Comparison of ENCODE assay signal across 5 cellular contexts in genomic region chr4:161277150-161277787, GRCh38.
DNase-seq lines count a peak whose midpoint lies in the region; ATAC-seq, FAIRE-seq and TF ChIP-seq lines count a peak whose summit lies in the region.
"Not testable (repeated sequence)": the region's sequence is repeated elsewhere in the genome, so short reads cannot be mapped to it uniquely, and the experiment has no call there.

No MANE protein-coding gene starts in this region.

- H3K36me3 ChIP-seq in GM12878 (ENCODE audit: control insufficient read depth in 2 of 2, insufficient read depth in 2 of 2, low read length in 1 of 2); sigmoid colon; testis (ENCODE audit: low read depth, missing control alignments): not testable (repeated sequence)

- not testable (repeated sequence) for BruUV-seq in GM12878 (replicated peaks; lab: Mats Ljungman, UMichigan)

- TF ChIP-seq POLR2A in GM12878 (IDR thresholded peaks at IDR 0.05; ENCODE audit: low read depth, low read length); sigmoid colon (IDR thresholded peaks at IDR 0.05); testis (IDR thresholded peaks at IDR 0.05): not testable (repeated sequence)

- DNase-seq in ELF-1 (ENCODE audit: low read depth, low spot score) (peak; percentile 52), activated gamma-delta T cell (lab: John Stamatoyannopoulos, UW) (peak; percentile 9), sigmoid colon (peak; percentile 53), testis (peak; percentile 33)
- not testable (repeated sequence) for DNase-seq in GM12878 (ENCODE audit: low read depth, low spot score)

- not testable (repeated sequence) for H3K79me2 ChIP-seq in GM12878 (ENCODE audit: control insufficient read depth, insufficient read depth, low read length)

- not testable (repeated sequence) for H2AFZ ChIP-seq in GM12878 (ENCODE audit: control insufficient read depth, low read depth, low read length)

- SMC1A ChIA-PET in GM12878 (lab: Charles Lee; ENCODE audit: uncharacterized antibody, unreplicated experiment), result interaction anchor here (1.1 kb wide), 1 partner anchor 401 kb away, joined by 4 read pairs; no protein-coding TSS in a partner anchor

- in situ Hi-C loops in GM12878 (cut with MboI), result not testable (repeated sequence)

- H4K20me1 ChIP-seq in GM12878 (ENCODE audit: control insufficient read depth, insufficient read depth), result not testable (repeated sequence)

- FAIRE-seq in GM12878 (lab: Jason Lieb, UNC), result not testable (repeated sequence)

- TF ChIP-seq RAD21 in GM12878 (IDR thresholded peaks at IDR 0.05; ENCODE audit: insufficient read depth, low read depth, low read length), result not testable (repeated sequence)

- not testable (repeated sequence) for H3K9ac ChIP-seq in GM12878 (ENCODE audit: control insufficient read depth, insufficient read depth, low read length)

- 80% methylated on average over 34 of the region's 44 CpGs for WGBS in GM12878 (ENCODE audit: insufficient coverage, insufficient replicate concordance, low lambda C conversion rate, missing lambda C conversion rate)
- 95 to 97% methylated on average over 44 of the region's 44 CpGs for WGBS in sigmoid colon, 2 donors
- 67 to 89% methylated on average over 7 to 24 of the region's 44 CpGs for WGBS in testis, 2 donors

- H3K4me1 ChIP-seq in GM12878 (ENCODE audit: control insufficient read depth, insufficient read depth, low read length); sigmoid colon; testis: not testable (repeated sequence)

- not testable (repeated sequence) for H3K4me2 ChIP-seq in GM12878 (ENCODE audit: control insufficient read depth, insufficient read depth)

- TF ChIP-seq CTCF in GM12878 (IDR thresholded peaks at IDR 0.05 in 2 of 3, conservative IDR thresholded peaks at IDR 0.05 in 1 of 3; ENCODE audit: control insufficient read depth in 2 of 3, extremely low read depth in 1 of 3, insufficient read depth in 1 of 3, low read depth in 3 of 3, low read length in 3 of 3); sigmoid colon (IDR thresholded peaks at IDR 0.05); testis (IDR thresholded peaks at IDR 0.05): not testable (repeated sequence)

- not testable (repeated sequence) for H3K4me3 ChIP-seq in GM12878, sigmoid colon
- H3K4me3 ChIP-seq in testis, result peak overlapping the region; percentile 45 to 55

- not testable (repeated sequence) for ATAC-seq in GM12878

- POLR2A ChIA-PET in GM12878 (lab: Charles Lee), result not testable (repeated sequence)

- CTCF ChIA-PET in GM12878 (lab: Yijun Ruan, JAX), result interaction anchor here (0.7 kb wide), 1 partner anchor 9 kb away, joined by 3 read pairs; no protein-coding TSS in a partner anchor

- not testable (repeated sequence) for H3K27me3 ChIP-seq in GM12878 (replicated peaks in 1 of 2; ENCODE audit: control insufficient read depth in 2 of 2, insufficient read depth in 2 of 2, low read length in 1 of 2); sigmoid colon; testis

- TF ChIP-seq EP300 in GM12878 (IDR thresholded peaks at IDR 0.05; ENCODE audit: borderline replicate concordance in 1 of 2, control insufficient read depth in 1 of 2, low read depth in 2 of 2, low read length in 2 of 2); sigmoid colon (IDR thresholded peaks at IDR 0.05): not testable (repeated sequence)

- RAD21 ChIA-PET in GM12878 (lab: Charles Lee; ENCODE audit: unreplicated experiment), result not testable (repeated sequence)

- not testable (repeated sequence) for H3K27ac ChIP-seq in GM12878 (ENCODE audit: control insufficient read depth, insufficient read depth); sigmoid colon; testis

- H3K9me3 ChIP-seq in GM12878 (replicated peaks; ENCODE audit: control insufficient read depth, insufficient read depth, low read length); sigmoid colon; testis: not testable (repeated sequence)

- intact Hi-C loops in GM12878 (cut with micrococcal nuclease; ENCODE audit: unreplicated experiment); sigmoid colon (cut with DNase I); testis (cut with DNase I; ENCODE audit: low total_unique reads): not testable (repeated sequence)

TF ChIP-seq in GM12878, 131 proteins besides CTCF, POLR2A, EP300 and RAD21:
- peak; percentile 45; the same call in 1 of the 2 replicates for TF ChIP-seq ZBTB33 (IDR thresholded peaks at IDR 0.05)
